Comparison of ENCODE assay signal across 19 cellular contexts in genomic region chr1:25062621-25063255, GRCh38.
"Had no signal": no experiment of that assay in that cellular context is flagged by ENCODE, and none has a peak within 500 bp of the region (broad histone marks: within the 10 kb centered on the region; RNA-seq: fewer than 3 reads in every experiment).

No MANE protein-coding gene starts in this region.

- H3K4me3 ChIP-seq: hepatocyte, left lung, tibial artery had no signal

- H3K4me3 Mint-ChIP-seq: activated CD4-positive, alpha-beta memory T cell treated with anti-CD3 and anti-CD28 coated beads, Interleukin-2, amount 10 ng/mL, durations not matched to agents 7 days and 5 days; activated CD4-positive, alpha-beta T cell treated with anti-CD3 and anti-CD28 coated beads for 36 hours; activated CD8-positive, alpha-beta memory T cell treated with anti-CD3 and anti-CD28 coated beads, Interleukin-2, amount 10 ng/mL, durations not matched to agents 7 days and 5 days; activated T-helper 17 cell treated with anti-CD3 and anti-CD28 coated beads, Interleukin-2, amount 50 U/mL, for 72 hours; nephron progenitor cell; T-helper 17 cell had no signal

- H3K36me3 Mint-ChIP-seq: activated CD8-positive, alpha-beta memory T cell treated with anti-CD3 and anti-CD28 coated beads, Interleukin-2, amount 10 ng/mL, durations not matched to agents 7 days and 5 days had no signal

- H3K9me3 Mint-ChIP-seq: activated CD4-positive, alpha-beta memory T cell treated with anti-CD3 and anti-CD28 coated beads, Interleukin-2, amount 10 ng/mL, durations not matched to agents 7 days and 5 days; activated T-helper 17 cell treated with anti-CD3 and anti-CD28 coated beads, Interleukin-2, amount 50 U/mL, for 72 hours; nephron progenitor cell had no signal

- H3K27ac Mint-ChIP-seq: activated CD4-positive, alpha-beta memory T cell treated with anti-CD3 and anti-CD28 coated beads, Interleukin-2, amount 10 ng/mL, durations not matched to agents 7 days and 5 days; activated CD4-positive, alpha-beta T cell treated with anti-CD3 and anti-CD28 coated beads for 36 hours; activated CD8-positive, alpha-beta memory T cell treated with anti-CD3 and anti-CD28 coated beads, Interleukin-2, amount 10 ng/mL, durations not matched to agents 7 days and 5 days; activated T-helper 17 cell treated with anti-CD3 and anti-CD28 coated beads, Interleukin-2, amount 50 U/mL, for 72 hours; progenitor cell of endocrine pancreas had no signal

- DNase-seq: activated CD4-positive, alpha-beta memory T cell treated with anti-CD3 and anti-CD28 coated beads, Interleukin-2, amount 10 ng/mL, durations not matched to agents 7 days and 5 days; activated CD4-positive, alpha-beta T cell treated with anti-CD3 and anti-CD28 coated beads for 36 hours; activated CD8-positive, alpha-beta memory T cell treated with anti-CD3 and anti-CD28 coated beads, Interleukin-2, amount 10 ng/mL, durations not matched to agents 7 days and 5 days; activated naive CD4-positive, alpha-beta T cell treated with Interleukin-2 at 50 U/mL for 16 hours; dermis blood vessel endothelial cell; effector memory CD4-positive, alpha-beta T cell; left lung; mammary epithelial cell; midbrain; nephron progenitor cell; occipital lobe; stimulated activated CD4-positive, alpha-beta T cell treated with anti-CD3 and anti-CD28 coated beads, Interleukin-2, amount 100 ng/mL, for 24 hours; stimulated activated naive CD8-positive, alpha-beta T cell treated with anti-CD3 and anti-CD28 coated beads, Interleukin-15, Interleukin-2, amounts not matched to agents 100 U/mL and 50 U/mL, for 24 hours; substantia nigra; T-helper 17 cell; tibial artery had no signal

- ATAC-seq: activated CD4-positive, alpha-beta T cell treated with anti-CD3 and anti-CD28 coated beads for 36 hours; activated CD8-positive, alpha-beta memory T cell treated with anti-CD3 and anti-CD28 coated beads, Interleukin-2, amount 10 ng/mL, durations not matched to agents 7 days and 5 days; activated T-helper 17 cell treated with anti-CD3 and anti-CD28 coated beads, Interleukin-2, amount 50 U/mL, for 72 hours; left lung; stimulated activated naive CD8-positive, alpha-beta T cell treated with anti-CD3 and anti-CD28 coated beads, Interleukin-15, Interleukin-2, amounts not matched to agents 100 U/mL and 50 U/mL, for 24 hours; T-helper 17 cell had no signal
